9 cellular contexts compared by ENCODE assay signal in genomic region chr20:51800769-51801219, GRCh38. TPM values are rescaled to one million over a fixed set of nuclear protein-coding genes. Genes with fewer than 3 reads are reported as not detected.
DNase-seq lines count a peak whose midpoint lies in the region; ATAC-seq and TF ChIP-seq lines count a peak whose summit lies in the region.
"Had no signal": no experiment of that assay in that cellular context is flagged by ENCODE, and none has a peak within 500 bp of the region (broad histone marks: within the 10 kb centered on the region; RNA-seq: fewer than 3 reads in every experiment).

No MANE protein-coding gene starts in this region.

- H3K36me3 ChIP-seq in SJSA1 (no peaks in the 10 kb centered on the region), rectal smooth muscle tissue (ENCODE audit: control insufficient read depth, insufficient read depth, low read length) (no peaks in the 10 kb centered on the region)

- DNase-seq in GM13977 (ENCODE audit: low spot score) = peak; percentile 39
- peak in 1 of 2 experiments; percentile 26 for DNase-seq in SJSA1 (ENCODE audit: low read depth in 1 of 2, low spot score in 2 of 2)
- DNase-seq in fibroblast of pulmonary artery (ENCODE audit: low read depth) = peak; percentile 7
- DNase-seq in Ammon's horn (ENCODE audit: low spot score) = no peak
- no peak for DNase-seq in SK-N-DZ (ENCODE audit: low spot score)
- DNase-seq in NCI-H1105 treated with DMSO at 0.1 percent for 48 hours (lab: John Stamatoyannopoulos, UW) = no peak

- no peak overlapping the region for H3K9ac ChIP-seq in rectal smooth muscle tissue (ENCODE audit: low read length)

- no peaks in the 10 kb centered on the region for H3K27me3 ChIP-seq in SJSA1 (replicated peaks)
- H3K27me3 ChIP-seq in rectal smooth muscle tissue (ENCODE audit: control insufficient read depth, insufficient read depth, low read length) = peaks cover 18% of the 10 kb centered on the region

- ATAC-seq in GM18870 (IDR thresholded peaks at IDR 0.05; ENCODE audit: unreplicated experiment) = no peak

- TF ChIP-seq CTCF in GM13977 (IDR thresholded peaks at IDR 0.05; ENCODE audit: extremely low read depth, insufficient read depth, missing control alignments) = no peak
- no peak for TF ChIP-seq CTCF in fibroblast of pulmonary artery (IDR thresholded peaks at IDR 0.05; ENCODE audit: low read length, missing control alignments)

- peak overlapping the region; percentile 39 for H3K4me3 ChIP-seq in SJSA1
- peak overlapping the region; percentile 53 for H3K4me3 ChIP-seq in fibroblast of pulmonary artery (replicated peaks; ENCODE audit: low read depth, low read length)
- H3K4me3 ChIP-seq in rectal smooth muscle tissue (ENCODE audit: low read length) = peak overlapping the region; percentile 58
- H3K4me3 ChIP-seq: K562 had no signal

- no peaks in the 10 kb centered on the region for H3K9me3 ChIP-seq in SJSA1 (replicated peaks)

- H3K27ac ChIP-seq in SJSA1 (no peak overlapping the region), rectal smooth muscle tissue (ENCODE audit: low read depth, low read length) (no peak overlapping the region)

- H3K4me1 ChIP-seq in SJSA1 (replicated peaks) (peaks cover 11% of the 10 kb centered on the region), rectal smooth muscle tissue (ENCODE audit: control insufficient read depth, insufficient read depth, low read length) (no peaks in the 10 kb centered on the region)

- in situ Hi-C loops in GM13977 (cut with MboI; ENCODE audit: low pct_unique_long_range_greater_than_20kb, low sequenced_read_pairs, unreplicated experiment) = no loop called here

RNA-seq across cellular contexts. Expression of gene SALL4, which starts 1.5 kb away (rescaled TPM):
- total RNA-seq in SJSA1 (2014; rRNA removed; shearing (Covaris generic)) = 0.79 and 2.3 TPM in 2 replicates
- 2.9 and 3.3 TPM in 2 replicates for polyA plus RNA-seq in SK-N-DZ (2014; cell fraction: cytosol; rRNA removed)
- polyA plus RNA-seq in SK-N-DZ (2014; cell fraction: nucleus; rRNA removed) = 3.5 and 8.2 TPM in 2 replicates

RNA-seq across cellular contexts. Expression of gene ATP9A, which starts 32.6 kb away (rescaled TPM):
- total RNA-seq in SJSA1 (2014; rRNA removed; shearing (Covaris generic)) = 3.2 and 5.9 TPM in 2 replicates
- 3.8 and 4.9 TPM in 2 replicates for polyA plus RNA-seq in SK-N-DZ (2014; cell fraction: cytosol; rRNA removed)
- 2.3 and 4.2 TPM in 2 replicates for polyA plus RNA-seq in SK-N-DZ (2014; cell fraction: nucleus; rRNA removed)

Comparison
In these comparisons a context has a peak if more than half of its experiments do, and no peak if none do; other contexts are left out.
1. DNase-seq: peak in GM13977 (single experiment) and fibroblast of pulmonary artery (single experiment); none in Ammon's horn (single experiment), SK-N-DZ (single experiment) and NCI-H1105 treated with DMSO at 0.1 percent for 48 hours (single experiment).
2. Peak in every context shown above with its lines, with median percentiles within 50 percentile points of each other: H3K4me3 ChIP-seq.